In the genomic region with DNA sequence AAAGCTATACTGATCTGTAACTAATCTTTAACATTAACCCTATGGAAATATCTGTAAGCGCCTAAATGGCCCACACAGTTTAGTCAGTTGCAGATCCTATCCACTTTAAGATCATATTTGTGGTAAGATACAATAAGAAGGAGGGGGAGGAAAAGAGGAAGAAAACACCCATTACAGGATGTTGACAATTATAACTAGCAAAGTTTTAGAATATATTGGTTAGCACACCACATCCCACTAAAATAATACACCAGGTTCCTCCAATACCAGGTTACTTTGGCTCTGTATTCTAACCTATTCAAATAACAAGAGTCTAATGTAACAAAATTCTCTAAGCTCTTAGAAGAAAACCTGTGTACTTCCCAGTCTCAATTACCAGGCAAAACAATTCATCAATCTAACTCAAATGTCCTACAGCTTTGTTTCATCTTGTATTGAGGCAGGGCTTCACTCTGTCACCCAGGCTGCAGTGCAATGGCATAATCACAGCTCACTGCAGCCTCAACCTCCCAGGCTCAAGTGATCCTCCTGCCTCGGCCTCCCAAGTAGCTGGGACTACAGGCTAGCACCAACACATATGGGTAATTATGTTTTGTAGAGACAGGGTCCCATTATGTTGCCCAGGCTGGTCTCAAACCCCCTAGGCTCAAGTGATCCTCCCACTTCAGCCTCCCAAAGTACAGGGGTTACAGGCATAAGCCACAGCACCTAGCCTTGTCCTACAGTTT, we compare ENCODE assay signal across 13 cellular contexts. TPM values are rescaled to one million over a fixed set of nuclear protein-coding genes. Genes with fewer than 3 reads are reported as not detected.
DNase-seq lines count a peak whose midpoint lies in the region; ATAC-seq, FAIRE-seq and TF ChIP-seq lines count a peak whose summit lies in the region.
"Had no signal": no experiment of that assay in that cellular context is flagged by ENCODE, and none has a peak within 500 bp of the region (broad histone marks: within the 10 kb centered on the region; RNA-seq: fewer than 3 reads in every experiment).

No MANE protein-coding gene starts in this region.

- peaks cover 6% of the 10 kb centered on the region for H3K4me1 ChIP-seq in foreskin keratinocyte
- H3K4me1 ChIP-seq: SJSA1 had no signal

- H3K27me3 Mint-ChIP-seq in activated naive CD8-positive, alpha-beta T cell: no peaks in the 10 kb centered on the region
- H3K27me3 Mint-ChIP-seq in natural killer cell (ENCODE audit: low read depth in 2 of 2): no peaks in the 10 kb centered on the region

- H3K27ac ChIP-seq in foreskin keratinocyte: no peak overlapping the region
- H3K27ac ChIP-seq: dorsolateral prefrontal cortex, SJSA1 had no signal

- DNase-seq in GM12892 (ENCODE audit: insufficient read length): no peak
- peak; percentile 20 for DNase-seq in NAMALWA (ENCODE audit: low spot score)
- DNase-seq in natural killer cell: no peak
- no peak for DNase-seq in UCSD-AML1 (lab: John Stamatoyannopoulos, UW; ENCODE audit: unreplicated experiment)
- no peak for DNase-seq in foreskin keratinocyte
- DNase-seq: dorsolateral prefrontal cortex, NCI-H187 treated with DMSO at 0.1 percent for 48 hours, substantia nigra had no signal

- peaks cover 59% of the 10 kb centered on the region for H3K4me1 Mint-ChIP-seq in activated naive CD8-positive, alpha-beta T cell (ENCODE audit: low read depth)
- H3K4me1 Mint-ChIP-seq in natural killer cell: peaks cover 45 to 50% of the 10 kb centered on the region in 2 donors

- FAIRE-seq in GM12892 (lab: Jason Lieb, UNC): peak; percentile 5
- FAIRE-seq: G401.6 had no signal

- intact Hi-C loops in natural killer cell (cut with micrococcal nuclease): loop anchor here (5.0 to 10.0 kb wide), 4 partner anchors 113 to 867 kb away; a partner anchor contains a TSS

- ATAC-seq in natural killer cell (no peak), GM21390 (IDR thresholded peaks at IDR 0.05; ENCODE audit: unreplicated experiment) (no peak), HG03442 (IDR thresholded peaks at IDR 0.05; ENCODE audit: unreplicated experiment) (no peak), foreskin keratinocyte (no peak)

- H3K27ac Mint-ChIP-seq in activated naive CD8-positive, alpha-beta T cell: peak overlapping the region; percentile 72
- peak overlapping the region; percentile 69 to 74 for H3K27ac Mint-ChIP-seq in natural killer cell

- peak overlapping the region; percentile 51 for H3K4me3 Mint-ChIP-seq in activated naive CD8-positive, alpha-beta T cell
- peak overlapping the region; percentile 52 for H3K4me3 Mint-ChIP-seq in natural killer cell

- H3K36me3 Mint-ChIP-seq in activated naive CD8-positive, alpha-beta T cell: peaks cover 7% of the 10 kb centered on the region
- H3K36me3 Mint-ChIP-seq in natural killer cell: no peaks in the 10 kb centered on the region

- no peaks in the 10 kb centered on the region for H3K27me3 ChIP-seq in foreskin keratinocyte
- H3K27me3 ChIP-seq: dorsolateral prefrontal cortex, SJSA1 had no signal

- peaks cover 5% of the 10 kb centered on the region for H3K9me3 Mint-ChIP-seq in activated naive CD8-positive, alpha-beta T cell (ENCODE audit: low read depth)
- H3K9me3 Mint-ChIP-seq in natural killer cell: peaks cover 2 to 3% of the 10 kb centered on the region in 2 donors

- TF ChIP-seq POLR2A in GM12892 (IDR thresholded peaks at IDR 0.05; ENCODE audit: low read depth, low read length): no peak

- TF ChIP-seq CTCF in natural killer cell (IDR thresholded peaks at IDR 0.05) (no peak), foreskin keratinocyte (conservative IDR thresholded peaks at IDR 0.05) (no peak)

RNA-seq across cellular contexts. Expression of a gene that starts 4.2 kb away (rescaled TPM):
- 22.9 TPM for polyA plus RNA-seq in GM12892 (2012; ENCODE audit: missing spikeins)
- total RNA-seq in natural killer cell: 10 to 100 TPM; 36.4 to 48.0 (median 41.3) TPM
- total RNA-seq in foreskin keratinocyte: 44.1 and 45.9 TPM in 2 replicates
- polyA plus RNA-seq in foreskin keratinocyte: 2.9 and 3.3 TPM in 2 replicates
